ENCODE assay signal across 9 cellular contexts in genomic region chr1:177959793-177960515, GRCh38. TPM values are rescaled to one million over a fixed set of nuclear protein-coding genes. Genes with fewer than 3 reads are reported as not detected.
DNase-seq lines count a peak whose midpoint lies in the region; ATAC-seq and TF ChIP-seq lines count a peak whose summit lies in the region.
"Had no signal": no experiment of that assay in that cellular context is flagged by ENCODE, and none has a peak within 500 bp of the region (broad histone marks: within the 10 kb centered on the region; RNA-seq: fewer than 3 reads in every experiment).

No MANE protein-coding gene starts in this region.

- CTCF ChIA-PET in BJ (lab: Yijun Ruan, JAX): interaction anchor here (1.0 to 2.7 kb wide), 4 partner anchors 11 to 72 kb away, joined by 4 to 12 read pairs (median 6); no protein-coding TSS in a partner anchor
- CTCF ChIA-PET in activated CD4-positive, alpha-beta memory T cell treated with anti-CD3 and anti-CD28 coated beads for 36 hours (lab: Charles Lee): no interaction called here

- H3K4me3 Mint-ChIP-seq in activated CD4-positive, alpha-beta memory T cell treated with anti-CD3 and anti-CD28 coated beads for 36 hours: no peak overlapping the region
- H3K4me3 Mint-ChIP-seq: activated B cell treated with CpG ODN at 0.5 μM for 24 hours had no signal

- intact Hi-C loops in activated CD4-positive, alpha-beta memory T cell treated with anti-CD3 and anti-CD28 coated beads for 36 hours (cut with micrococcal nuclease): no loop called here

- H3K4me1 Mint-ChIP-seq in activated CD4-positive, alpha-beta memory T cell treated with anti-CD3 and anti-CD28 coated beads for 36 hours (ENCODE audit: low read depth): no peaks in the 10 kb centered on the region
- H3K4me1 Mint-ChIP-seq: activated B cell treated with CpG ODN at 0.5 μM for 24 hours had no signal

- H3K4me3 ChIP-seq in BJ (ENCODE audit: low read depth, low read length): no peak overlapping the region

- H3K27me3 ChIP-seq in BJ (ENCODE audit: control insufficient read depth, insufficient read depth, low read length): no peaks in the 10 kb centered on the region

- ATAC-seq in HG02870 (IDR thresholded peaks at IDR 0.05; ENCODE audit: unreplicated experiment): no peak
- ATAC-seq in GM21447 (IDR thresholded peaks at IDR 0.05; ENCODE audit: unreplicated experiment): no peak

- peak overlapping the region; percentile 72 for H3K27ac ChIP-seq in angular gyrus (ENCODE audit: low read depth, low read length)

- DNase-seq in BJ (ENCODE audit: low read depth) (no peak), LHCN-M2 (ENCODE audit: low read depth) (peak; percentile 61), kidney tubule cell (ENCODE audit: low spot score) (peak; percentile 52)
- no peak for DNase-seq in stimulated activated naive CD4-positive, alpha-beta T cell (lab: John Stamatoyannopoulos, UW)
- DNase-seq in activated CD4-positive, alpha-beta memory T cell treated with anti-CD3 and anti-CD28 coated beads for 36 hours: no peak
- DNase-seq: activated B cell treated with CpG ODN at 0.5 μM for 24 hours had no signal

- peak; percentile 46 for TF ChIP-seq CTCF in BJ (IDR thresholded peaks at IDR 0.05; ENCODE audit: insufficient read depth, low read depth, low read length)

- no peaks in the 10 kb centered on the region for H3K9me3 Mint-ChIP-seq in activated CD4-positive, alpha-beta memory T cell treated with anti-CD3 and anti-CD28 coated beads for 36 hours
- H3K9me3 Mint-ChIP-seq: activated B cell treated with CpG ODN at 0.5 μM for 24 hours had no signal

- no peaks in the 10 kb centered on the region for H3K27me3 Mint-ChIP-seq in activated CD4-positive, alpha-beta memory T cell treated with anti-CD3 and anti-CD28 coated beads for 36 hours
- H3K27me3 Mint-ChIP-seq: activated B cell treated with CpG ODN at 0.5 μM for 24 hours had no signal

- H3K36me3 Mint-ChIP-seq in activated CD4-positive, alpha-beta memory T cell treated with anti-CD3 and anti-CD28 coated beads for 36 hours: no peaks in the 10 kb centered on the region

- no peaks in the 10 kb centered on the region; the same call in 1 of the 2 replicates for H3K36me3 ChIP-seq in BJ (ENCODE audit: control insufficient read depth, insufficient read depth, low read length)

- POLR2A ChIA-PET in BJ (lab: Charles Lee): no interaction called here
- POLR2A ChIA-PET in activated CD4-positive, alpha-beta memory T cell treated with anti-CD3 and anti-CD28 coated beads for 36 hours (lab: Charles Lee): no interaction called here

- H3K27ac Mint-ChIP-seq in activated CD4-positive, alpha-beta memory T cell treated with anti-CD3 and anti-CD28 coated beads for 36 hours: no peak overlapping the region
- H3K27ac Mint-ChIP-seq: activated B cell treated with CpG ODN at 0.5 μM for 24 hours had no signal

RNA-seq across cellular contexts. Expression of gene SEC16B, which starts 9.9 kb away (rescaled TPM):
- 0.98 and 1.5 TPM in 2 replicates for polyA plus RNA-seq in BJ (2011; rRNA removed)
- polyA minus RNA-seq in BJ (2011; rRNA and poly(A)+ RNA removed): 0.52 and 0.77 TPM in 2 replicates
- 10.8 and 12.5 TPM in 2 replicates for total RNA-seq in LHCN-M2 (2014; rRNA removed)
- polyA plus RNA-seq in LHCN-M2 (2012): 3.5 TPM
- not detected for total RNA-seq in activated CD4-positive, alpha-beta memory T cell treated with anti-CD3 and anti-CD28 coated beads for 36 hours
- total RNA-seq: activated B cell treated with CpG ODN at 0.5 μM for 24 hours had no signal

Comparison
In these comparisons a context has a peak if more than half of its experiments do, and no peak if none do; other contexts are left out.
1. DNase-seq: peak in LHCN-M2 (single experiment) and kidney tubule cell (single experiment); none in BJ (single experiment), stimulated activated naive CD4-positive, alpha-beta T cell (0 of 6) and activated CD4-positive, alpha-beta memory T cell treated with anti-CD3 and anti-CD28 coated beads for 36 hours (single experiment).
2. RNA of gene SEC16B, which starts 9.9 kb away (total RNA-seq): 10.8 to 12.5 TPM in LHCN-M2; not detected in activated CD4-positive, alpha-beta memory T cell treated with anti-CD3 and anti-CD28 coated beads for 36 hours; every median in the first group is over 10 times any median in the second.